Comparison of ENCODE assay signal across 8 cellular contexts in the genomic region with DNA sequence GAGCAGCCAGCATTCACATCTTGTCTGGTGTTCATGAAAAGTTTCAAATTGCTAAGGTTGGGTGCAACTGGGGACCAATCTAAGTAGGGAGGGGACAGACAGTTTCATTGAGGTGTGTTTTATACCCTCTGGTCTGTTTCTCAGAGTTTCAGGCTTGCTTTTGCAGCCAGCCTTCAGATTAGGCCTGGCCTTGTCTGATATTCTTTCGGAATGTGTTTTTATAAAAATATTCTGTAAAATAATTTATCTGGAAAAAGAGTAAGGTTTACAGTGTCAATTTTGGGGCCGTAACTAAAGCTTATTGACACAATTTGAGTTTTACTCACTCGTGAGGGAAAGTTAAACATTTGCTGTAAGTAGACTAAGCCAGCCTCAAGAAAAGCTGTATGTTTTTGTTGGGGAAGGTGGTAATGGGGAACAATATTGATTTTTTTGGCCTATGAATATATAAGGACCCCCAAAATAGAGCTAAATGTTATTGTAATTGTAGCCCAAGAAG. TPM values are rescaled to one million over a fixed set of nuclear protein-coding genes. Genes with fewer than 3 reads are reported as not detected.
DNase-seq lines count a peak whose midpoint lies in the region; TF ChIP-seq lines count a peak whose summit lies in the region.

No MANE protein-coding gene starts in this region.

- peak overlapping the region; percentile 96 for H3K27ac ChIP-seq in neural progenitor cell

- no peak for TF ChIP-seq CTCF in endothelial cell (IDR thresholded peaks at IDR 0.05; ENCODE audit: unreplicated experiment)
- TF ChIP-seq CTCF in neural progenitor cell (IDR thresholded peaks at IDR 0.05) = no peak

- H3K9ac ChIP-seq in neural progenitor cell = peak overlapping the region; percentile 91

- H3K4me2 ChIP-seq in neural progenitor cell = peak overlapping the region; percentile 90

- peaks cover 15% of the 10 kb centered on the region for H3K4me1 ChIP-seq in HAP-1
- peaks cover 8% of the 10 kb centered on the region for H3K4me1 ChIP-seq in neural progenitor cell

- H3K9me3 ChIP-seq in HAP-1 (no peaks in the 10 kb centered on the region), neural progenitor cell (ENCODE audit: low read depth) (no peaks in the 10 kb centered on the region)

- peaks cover 44% of the 10 kb centered on the region for H3K4me1 Mint-ChIP-seq in endothelial cell (ENCODE audit: unreplicated experiment)
- H3K4me1 Mint-ChIP-seq in neural progenitor cell = peaks cover 24% of the 10 kb centered on the region

- peak overlapping the region; percentile 47 for H2AFZ ChIP-seq in neural progenitor cell (replicated peaks)

- H3K27me3 Mint-ChIP-seq in endothelial cell (ENCODE audit: unreplicated experiment) (peaks cover 10% of the 10 kb centered on the region), neural progenitor cell (ENCODE audit: insufficient read depth, low read depth) (peaks cover 3% of the 10 kb centered on the region)

- H3F3A ChIP-seq in neural progenitor cell (ENCODE audit: low read depth) = peaks cover 23% of the 10 kb centered on the region

- peaks cover 80% of the 10 kb centered on the region for H3K79me2 ChIP-seq in neural progenitor cell (ENCODE audit: low read depth)

- in situ Hi-C loops in HAP-1 (cut with MboI; ENCODE audit: low sequenced_read_pairs) = no loop called here

- H3K36me3 ChIP-seq in HAP-1 (replicated peaks) (peaks cover 8% of the 10 kb centered on the region), neural progenitor cell (no peaks in the 10 kb centered on the region)

- H3K9me3 Mint-ChIP-seq in endothelial cell (ENCODE audit: unreplicated experiment) (no peaks in the 10 kb centered on the region), neural progenitor cell (peaks cover 12% of the 10 kb centered on the region)

- peaks cover 20% of the 10 kb centered on the region for H4K20me1 ChIP-seq in neural progenitor cell (ENCODE audit: low read depth)

- H3K27me3 ChIP-seq in HAP-1 (ENCODE audit: low read depth) (no peaks in the 10 kb centered on the region), neural progenitor cell (no peaks in the 10 kb centered on the region)

- peak overlapping the region; percentile 98 for H3K27ac Mint-ChIP-seq in endothelial cell (ENCODE audit: unreplicated experiment)
- H3K27ac Mint-ChIP-seq in neural progenitor cell = peak overlapping the region; percentile 99

- H3K36me3 Mint-ChIP-seq in endothelial cell (ENCODE audit: low read depth, unreplicated experiment) (peaks cover 24% of the 10 kb centered on the region), neural progenitor cell (peaks cover 28% of the 10 kb centered on the region)

- H3K4me3 Mint-ChIP-seq in endothelial cell (ENCODE audit: unreplicated experiment) (peak overlapping the region; percentile 100), neural progenitor cell (peak overlapping the region; percentile 99)

- H3K4me3 ChIP-seq in HAP-1 = peak overlapping the region; percentile 85
- H3K4me3 ChIP-seq in neural progenitor cell = peak overlapping the region; percentile 69

- DNase-seq in DMS 273 (lab: John Stamatoyannopoulos, UW; ENCODE audit: unreplicated experiment) (peak; percentile 45), DMS 273 treated with DMSO at 0.1 percent for 48 hours (lab: John Stamatoyannopoulos, UW) (no peak), HAP-1 (ENCODE audit: low spot score in 2 of 2) (peak in 1 of 2 experiments; percentile 27), NCI-H69 (lab: John Stamatoyannopoulos, UW) (peak; percentile 76), endothelial cell (ENCODE audit: low spot score) (no peak), neural progenitor cell (ENCODE audit: low spot score) (no peak), islet precursor cell (no peak), DMS79 (lab: John Stamatoyannopoulos, UW) (no peak)

RNA-seq across cellular contexts. Expression of a gene that starts 1.3 kb away (rescaled TPM):
- total RNA-seq in endothelial cell (ENCODE audit: unreplicated experiment) = 135 TPM
- total RNA-seq in neural progenitor cell (ENCODE audit: low replicate concordance) = 108 and 202 TPM in 2 replicates

Comparison
In these comparisons a context has a peak if more than half of its experiments do, and no peak if none do; other contexts are left out.
1. DNase-seq: peak in DMS 273 (single experiment) and NCI-H69 (single experiment); none in DMS 273 treated with DMSO at 0.1 percent for 48 hours (single experiment), endothelial cell (single experiment), neural progenitor cell (single experiment), islet precursor cell (single experiment) and DMS79 (single experiment).